ENCODE assay signal across 8 cellular contexts in genomic region chr3:169146112-169146665, GRCh38.
DNase-seq lines count a peak whose midpoint lies in the region; ATAC-seq and TF ChIP-seq lines count a peak whose summit lies in the region.

No MANE protein-coding gene starts in this region.

- no peak for ATAC-seq in CD4-positive, CD25-positive, alpha-beta regulatory T cell (ENCODE audit: low read depth in 2 of 2)
- no peak for ATAC-seq in activated CD8-positive, alpha-beta T cell treated with anti-CD3 and anti-CD28 coated beads, Interleukin-2, amount 10 ng/mL, durations not matched to agents 7 days and 5 days

- no peaks in the 10 kb centered on the region for H3K36me3 Mint-ChIP-seq in CD4-positive, CD25-positive, alpha-beta regulatory T cell
- H3K36me3 Mint-ChIP-seq in activated CD8-positive, alpha-beta T cell treated with anti-CD3 and anti-CD28 coated beads, Interleukin-2, amount 10 ng/mL, durations not matched to agents 7 days and 5 days (ENCODE audit: low read depth): peaks cover 2% of the 10 kb centered on the region

- POLR2A ChIA-PET in activated CD8-positive, alpha-beta T cell treated with anti-CD3 and anti-CD28 coated beads, Interleukin-2, amount 10 ng/mL, durations not matched to agents 7 days and 5 days (lab: Charles Lee): no interaction called here

- H3K4me3 ChIP-seq in CD4-positive, CD25-positive, alpha-beta regulatory T cell (ENCODE audit: low read depth, low read length): no peak overlapping the region
- H3K4me3 ChIP-seq in HUES64 (ENCODE audit: low read length) (peak overlapping the region; percentile 58), osteoblast (ENCODE audit: insufficient read depth, low read length) (peak overlapping the region; percentile 86)

- peaks cover 41% of the 10 kb centered on the region for H3K27me3 ChIP-seq in CD4-positive, CD25-positive, alpha-beta regulatory T cell (ENCODE audit: control insufficient read depth, insufficient read depth, low read length)
- H3K27me3 ChIP-seq in HUES64 (ENCODE audit: insufficient read depth, low read length) (peaks cover 76% of the 10 kb centered on the region), osteoblast (ENCODE audit: insufficient read depth, low read length) (peaks cover 39% of the 10 kb centered on the region)

- WGBS in HUES64: under 1% methylated on average over 40 of the region's 40 CpGs

- peak overlapping the region in 3 of 4 donors; percentile 29 to 41 (median 31) for H3K4me3 Mint-ChIP-seq in CD4-positive, CD25-positive, alpha-beta regulatory T cell
- H3K4me3 Mint-ChIP-seq in activated CD8-positive, alpha-beta T cell treated with anti-CD3 and anti-CD28 coated beads, Interleukin-2, amount 10 ng/mL, durations not matched to agents 7 days and 5 days: peak overlapping the region; percentile 46

- H3K27ac Mint-ChIP-seq in CD4-positive, CD25-positive, alpha-beta regulatory T cell: no peak overlapping the region
- no peak overlapping the region for H3K27ac Mint-ChIP-seq in activated CD8-positive, alpha-beta T cell treated with anti-CD3 and anti-CD28 coated beads, Interleukin-2, amount 10 ng/mL, durations not matched to agents 7 days and 5 days

- H3K4me2 ChIP-seq in osteoblast (ENCODE audit: insufficient read depth, low read length): peak overlapping the region; percentile 91

- CTCF ChIA-PET in activated CD8-positive, alpha-beta T cell treated with anti-CD3 and anti-CD28 coated beads, Interleukin-2, amount 10 ng/mL, durations not matched to agents 7 days and 5 days (lab: Charles Lee): interaction anchor here (6.2 kb wide), 1 partner anchor 522 kb away, joined by 57 read pairs; no protein-coding TSS in a partner anchor

- peaks cover 3% of the 10 kb centered on the region for H3K79me2 ChIP-seq in osteoblast (ENCODE audit: insufficient read depth, low read length)

- H3K4me1 Mint-ChIP-seq in CD4-positive, CD25-positive, alpha-beta regulatory T cell: peaks cover 0 to 26% (median 12%) of the 10 kb centered on the region in 4 donors
- peaks cover 23% of the 10 kb centered on the region for H3K4me1 Mint-ChIP-seq in activated CD8-positive, alpha-beta T cell treated with anti-CD3 and anti-CD28 coated beads, Interleukin-2, amount 10 ng/mL, durations not matched to agents 7 days and 5 days (ENCODE audit: low read depth)

- no peaks in the 10 kb centered on the region for H4K20me1 ChIP-seq in osteoblast (ENCODE audit: insufficient read depth, low read length)

- peaks cover 0 to 12% (median 5%) of the 10 kb centered on the region in 7 donors for H3K9me3 Mint-ChIP-seq in CD4-positive, CD25-positive, alpha-beta regulatory T cell
- H3K9me3 Mint-ChIP-seq in activated CD8-positive, alpha-beta T cell treated with anti-CD3 and anti-CD28 coated beads, Interleukin-2, amount 10 ng/mL, durations not matched to agents 7 days and 5 days (ENCODE audit: insufficient read depth): no peaks in the 10 kb centered on the region

- no peaks in the 10 kb centered on the region for H3K36me3 ChIP-seq in CD4-positive, CD25-positive, alpha-beta regulatory T cell (ENCODE audit: control insufficient read depth, insufficient read depth, low read length)
- H3K36me3 ChIP-seq in HUES64 (ENCODE audit: insufficient read depth, low read length): no peaks in the 10 kb centered on the region
- H3K36me3 ChIP-seq in osteoblast (ENCODE audit: insufficient read depth, low read length): no peaks in the 10 kb centered on the region

- H3K9ac ChIP-seq in HUES64 (ENCODE audit: low read depth, low read length): peak overlapping the region; percentile 23; the same call in 1 of the 2 replicates

- TF ChIP-seq CTCF in osteoblast (IDR thresholded peaks at IDR 0.05; ENCODE audit: extremely low read depth, low read depth, low read length): no peak

- H3K4me1 ChIP-seq in CD4-positive, CD25-positive, alpha-beta regulatory T cell (ENCODE audit: control insufficient read depth, insufficient read depth, low read length, poor library complexity, severe bottlenecking): peaks cover 16% of the 10 kb centered on the region
- peaks cover 22% of the 10 kb centered on the region for H3K4me1 ChIP-seq in HUES64 (ENCODE audit: insufficient read depth, low read length)
- peaks cover 2% of the 10 kb centered on the region for H3K4me1 ChIP-seq in osteoblast (ENCODE audit: insufficient read depth, low read length)

- H3K27me3 Mint-ChIP-seq in CD4-positive, CD25-positive, alpha-beta regulatory T cell: peaks cover 66% of the 10 kb centered on the region
- H3K27me3 Mint-ChIP-seq in activated CD8-positive, alpha-beta T cell treated with anti-CD3 and anti-CD28 coated beads, Interleukin-2, amount 10 ng/mL, durations not matched to agents 7 days and 5 days (ENCODE audit: low read depth): peaks cover 63% of the 10 kb centered on the region

- DNase-seq in CD4-positive, CD25-positive, alpha-beta regulatory T cell: peak in 1 of 3 donors; percentile 8
- DNase-seq in activated CD8-positive, alpha-beta T cell treated with anti-CD3 and anti-CD28 coated beads, Interleukin-2, amount 10 ng/mL, durations not matched to agents 7 days and 5 days: peak; percentile 22
- DNase-seq in glomerular visceral epithelial cell (ENCODE audit: extremely low spot score): peak; percentile 54
- DNase-seq in osteoblast (ENCODE audit: insufficient read length, low spot score, missing footprints): no peak
- no peak for DNase-seq in HuH-7.5 (ENCODE audit: low spot score)
- no peak for DNase-seq in GOT3 (lab: John Stamatoyannopoulos, UW)
- DNase-seq in DMS114 treated with DMSO at 0.1 percent for 48 hours (lab: John Stamatoyannopoulos, UW; ENCODE audit: unreplicated experiment): no peak

- no peaks in the 10 kb centered on the region for H3K9me3 ChIP-seq in CD4-positive, CD25-positive, alpha-beta regulatory T cell (ENCODE audit: control insufficient read depth in 2 of 2, low read length in 2 of 2)
- no peaks in the 10 kb centered on the region for H3K9me3 ChIP-seq in HUES64 (ENCODE audit: insufficient read depth, low read depth, low read length)
- H3K9me3 ChIP-seq in osteoblast (ENCODE audit: low read depth, low read length): no peaks in the 10 kb centered on the region

- peak overlapping the region; percentile 77 for H2AFZ ChIP-seq in osteoblast (ENCODE audit: low read length)

- H3K27ac ChIP-seq in CD4-positive, CD25-positive, alpha-beta regulatory T cell (ENCODE audit: insufficient read depth, low read length, poor library complexity, severe bottlenecking): no peak overlapping the region
- H3K27ac ChIP-seq in HUES64 (ENCODE audit: low read depth, low read length): no peak overlapping the region
- no peak overlapping the region for H3K27ac ChIP-seq in osteoblast (ENCODE audit: low read depth, low read length)

Comparison
In these comparisons a context has a peak if more than half of its experiments do, and no peak if none do; other contexts are left out.
1. DNase-seq: peak in activated CD8-positive, alpha-beta T cell treated with anti-CD3 and anti-CD28 coated beads, Interleukin-2, amount 10 ng/mL, durations not matched to agents 7 days and 5 days (single experiment) and glomerular visceral epithelial cell (single experiment); none in osteoblast (single experiment), HuH-7.5 (single experiment), GOT3 (single experiment) and DMS114 treated with DMSO at 0.1 percent for 48 hours (single experiment).